In the genomic region with DNA sequence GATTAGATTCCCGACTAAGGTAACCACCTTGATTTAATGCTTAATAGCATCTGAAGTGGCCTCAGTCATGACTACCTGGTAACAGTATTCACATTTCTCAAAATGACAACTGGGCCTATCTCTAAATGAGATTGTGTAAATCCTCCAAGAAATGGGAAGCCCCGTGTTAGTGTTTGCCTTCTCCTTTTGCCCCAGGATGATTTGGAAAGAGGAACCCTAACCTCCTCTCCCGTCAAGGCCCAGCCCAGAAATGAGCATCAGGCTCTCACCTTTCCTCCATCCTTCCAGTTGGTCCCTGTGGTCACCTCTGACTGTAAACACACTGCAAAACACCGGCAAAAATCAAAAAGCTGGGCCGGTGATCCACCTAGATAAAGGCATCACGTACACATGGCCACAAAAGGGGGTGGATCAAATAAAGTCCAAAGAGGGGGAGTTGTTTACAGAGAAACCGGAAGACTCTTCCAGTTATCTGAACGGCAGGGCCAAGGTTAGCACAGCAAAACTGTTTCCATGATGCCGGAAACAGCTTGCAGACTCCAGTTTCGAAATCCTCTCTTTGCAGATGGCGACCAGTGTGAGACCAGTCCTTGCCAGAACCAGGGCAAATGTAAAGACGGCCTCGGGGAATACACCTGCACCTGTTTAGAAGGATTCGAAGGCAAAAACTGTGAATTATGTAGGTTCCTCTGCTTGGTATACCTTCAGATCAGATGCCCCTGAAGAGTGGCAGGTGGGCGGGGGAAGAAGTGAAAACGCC, we compare ENCODE assay signal across 1 cellular context.
TF ChIP-seq lines count a peak whose summit lies in the region.

No MANE protein-coding gene starts in this region.

TF ChIP-seq in K562, 482 proteins besides CTCF, POLR2A, EP300 and RAD21 (continues in another document):
- TF ChIP-seq GATAD2B (IDR thresholded peaks at IDR 0.05; ENCODE audit: borderline replicate concordance), result no peak
- TF ChIP-seq NCOA2 (IDR thresholded peaks at IDR 0.05; ENCODE audit: partially characterized antibody in 2 of 2), result no peak
- TF ChIP-seq HLTF (IDR thresholded peaks at IDR 0.05), result no peak
- TF ChIP-seq ETV1 (tag; conservative IDR thresholded peaks at IDR 0.05; ENCODE audit: low read depth), result peak; percentile 87
- TF ChIP-seq ZNF134 (CRISPR knock-in tag; conservative IDR thresholded peaks at IDR 0.05), result no peak; the same call in 1 of the 2 replicates
- TF ChIP-seq CBX5 (IDR thresholded peaks at IDR 0.05; ENCODE audit: borderline replicate concordance, low read depth), result no peak
- TF ChIP-seq NR2C1 (IDR thresholded peaks at IDR 0.05), result no peak
- peak; percentile 33; the same call in 1 of the 2 replicates for TF ChIP-seq NR2C1 (tag; IDR thresholded peaks at IDR 0.05)
- no peak for TF ChIP-seq SRSF9 (IDR thresholded peaks at IDR 0.05; ENCODE audit: borderline replicate concordance, low read depth, low read length)
- TF ChIP-seq E2F4 (CRISPR knock-in tag; IDR thresholded peaks at IDR 0.05; ENCODE audit: low read depth), result no peak
- no peak for TF ChIP-seq TAL1 (IDR thresholded peaks at IDR 0.05)
- TF ChIP-seq ZNF165 (CRISPR knock-in tag; IDR thresholded peaks at IDR 0.05; ENCODE audit: borderline replicate concordance), result no peak
- TF ChIP-seq ATF1 (CRISPR knock-in tag; IDR thresholded peaks at IDR 0.05), result no peak
- TF ChIP-seq ATF1 (tag; IDR thresholded peaks at IDR 0.05), result 0 out of 2 replicates have a peak, but pooled peaks have one; percentile 17
- TF ChIP-seq ZNF77 (CRISPR knock-in tag; IDR thresholded peaks at IDR 0.05), result no peak
- no peak for TF ChIP-seq HDAC2 (IDR thresholded peaks at IDR 0.05)
- no peak for TF ChIP-seq STAT5B (CRISPR knock-in tag; IDR thresholded peaks at IDR 0.05)
- 0 out of 2 replicates have a peak, but pooled peaks have one; percentile 38 for TF ChIP-seq SMAD3 (CRISPR knock-in tag; conservative IDR thresholded peaks at IDR 0.05)
- peak; percentile 60; the same call in 1 of the 2 replicates for TF ChIP-seq ZBTB17 (CRISPR knock-in tag; IDR thresholded peaks at IDR 0.05)
- TF ChIP-seq, protein P1, sequence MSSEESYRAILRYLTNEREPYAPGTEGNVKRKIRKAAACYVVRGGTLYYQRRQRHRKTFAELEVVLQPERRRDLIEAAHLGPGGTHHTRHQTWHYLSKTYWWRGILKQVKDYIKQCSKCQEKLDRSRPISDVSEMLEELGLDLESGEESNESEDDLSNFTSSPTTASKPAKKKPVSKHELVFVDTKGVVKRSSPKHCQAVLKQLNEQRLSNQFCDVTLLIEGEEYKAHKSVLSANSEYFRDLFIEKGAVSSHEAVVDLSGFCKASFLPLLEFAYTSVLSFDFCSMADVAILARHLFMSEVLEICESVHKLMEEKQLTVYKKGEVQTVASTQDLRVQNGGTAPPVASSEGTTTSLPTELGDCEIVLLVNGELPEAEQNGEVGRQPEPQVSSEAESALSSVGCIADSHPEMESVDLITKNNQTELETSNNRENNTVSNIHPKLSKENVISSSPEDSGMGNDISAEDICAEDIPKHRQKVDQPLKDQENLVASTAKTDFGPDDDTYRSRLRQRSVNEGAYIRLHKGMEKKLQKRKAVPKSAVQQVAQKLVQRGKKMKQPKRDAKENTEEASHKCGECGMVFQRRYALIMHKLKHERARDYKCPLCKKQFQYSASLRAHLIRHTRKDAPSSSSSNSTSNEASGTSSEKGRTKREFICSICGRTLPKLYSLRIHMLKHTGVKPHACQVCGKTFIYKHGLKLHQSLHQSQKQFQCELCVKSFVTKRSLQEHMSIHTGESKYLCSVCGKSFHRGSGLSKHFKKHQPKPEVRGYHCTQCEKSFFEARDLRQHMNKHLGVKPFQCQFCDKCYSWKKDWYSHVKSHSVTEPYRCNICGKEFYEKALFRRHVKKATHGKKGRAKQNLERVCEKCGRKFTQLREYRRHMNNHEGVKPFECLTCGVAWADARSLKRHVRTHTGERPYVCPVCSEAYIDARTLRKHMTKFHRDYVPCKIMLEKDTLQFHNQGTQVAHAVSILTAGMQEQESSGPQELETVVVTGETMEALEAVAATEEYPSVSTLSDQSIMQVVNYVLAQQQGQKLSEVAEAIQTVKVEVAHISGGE (CRISPR knock-in tag; IDR thresholded peaks at IDR 0.05), result peak in 1 of 3 experiments; percentile 75; a peak in 2 of 6 replicates
- no peak for TF ChIP-seq CBX1 (IDR thresholded peaks at IDR 0.05; ENCODE audit: low read depth)
- TF ChIP-seq CBX8 (IDR thresholded peaks at IDR 0.05; ENCODE audit: borderline replicate concordance, extremely low read depth, low read depth, low read length, poor library complexity, severe bottlenecking), result no peak
- TF ChIP-seq, protein P2, sequence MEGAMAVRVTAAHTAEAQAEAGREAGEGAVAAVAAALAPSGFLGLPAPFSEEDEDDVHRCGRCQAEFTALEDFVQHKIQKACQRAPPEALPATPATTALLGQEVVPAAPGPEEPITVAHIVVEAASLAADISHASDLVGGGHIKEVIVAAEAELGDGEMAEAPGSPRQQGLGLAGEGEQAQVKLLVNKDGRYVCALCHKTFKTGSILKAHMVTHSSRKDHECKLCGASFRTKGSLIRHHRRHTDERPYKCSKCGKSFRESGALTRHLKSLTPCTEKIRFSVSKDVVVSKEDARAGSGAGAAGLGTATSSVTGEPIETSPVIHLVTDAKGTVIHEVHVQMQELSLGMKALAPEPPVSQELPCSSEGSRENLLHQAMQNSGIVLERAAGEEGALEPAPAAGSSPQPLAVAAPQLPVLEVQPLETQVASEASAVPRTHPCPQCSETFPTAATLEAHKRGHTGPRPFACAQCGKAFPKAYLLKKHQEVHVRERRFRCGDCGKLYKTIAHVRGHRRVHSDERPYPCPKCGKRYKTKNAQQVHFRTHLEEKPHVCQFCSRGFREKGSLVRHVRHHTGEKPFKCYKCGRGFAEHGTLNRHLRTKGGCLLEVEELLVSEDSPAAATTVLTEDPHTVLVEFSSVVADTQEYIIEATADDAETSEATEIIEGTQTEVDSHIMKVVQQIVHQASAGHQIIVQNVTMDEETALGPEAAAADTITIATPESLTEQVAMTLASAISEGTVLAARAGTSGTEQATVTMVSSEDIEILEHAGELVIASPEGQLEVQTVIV (CRISPR knock-in tag; IDR thresholded peaks at IDR 0.05; ENCODE audit: borderline replicate concordance), result no peak
- TF ChIP-seq ZBTB34 (CRISPR knock-in tag; IDR thresholded peaks at IDR 0.05), result no peak
- TF ChIP-seq ZEB2 (IDR thresholded peaks at IDR 0.05), result 0 out of 2 replicates have a peak, but pooled peaks have one; percentile 37
- no peak for TF ChIP-seq ZNF780A (CRISPR knock-in tag; IDR thresholded peaks at IDR 0.05)
- TF ChIP-seq, protein P3, sequence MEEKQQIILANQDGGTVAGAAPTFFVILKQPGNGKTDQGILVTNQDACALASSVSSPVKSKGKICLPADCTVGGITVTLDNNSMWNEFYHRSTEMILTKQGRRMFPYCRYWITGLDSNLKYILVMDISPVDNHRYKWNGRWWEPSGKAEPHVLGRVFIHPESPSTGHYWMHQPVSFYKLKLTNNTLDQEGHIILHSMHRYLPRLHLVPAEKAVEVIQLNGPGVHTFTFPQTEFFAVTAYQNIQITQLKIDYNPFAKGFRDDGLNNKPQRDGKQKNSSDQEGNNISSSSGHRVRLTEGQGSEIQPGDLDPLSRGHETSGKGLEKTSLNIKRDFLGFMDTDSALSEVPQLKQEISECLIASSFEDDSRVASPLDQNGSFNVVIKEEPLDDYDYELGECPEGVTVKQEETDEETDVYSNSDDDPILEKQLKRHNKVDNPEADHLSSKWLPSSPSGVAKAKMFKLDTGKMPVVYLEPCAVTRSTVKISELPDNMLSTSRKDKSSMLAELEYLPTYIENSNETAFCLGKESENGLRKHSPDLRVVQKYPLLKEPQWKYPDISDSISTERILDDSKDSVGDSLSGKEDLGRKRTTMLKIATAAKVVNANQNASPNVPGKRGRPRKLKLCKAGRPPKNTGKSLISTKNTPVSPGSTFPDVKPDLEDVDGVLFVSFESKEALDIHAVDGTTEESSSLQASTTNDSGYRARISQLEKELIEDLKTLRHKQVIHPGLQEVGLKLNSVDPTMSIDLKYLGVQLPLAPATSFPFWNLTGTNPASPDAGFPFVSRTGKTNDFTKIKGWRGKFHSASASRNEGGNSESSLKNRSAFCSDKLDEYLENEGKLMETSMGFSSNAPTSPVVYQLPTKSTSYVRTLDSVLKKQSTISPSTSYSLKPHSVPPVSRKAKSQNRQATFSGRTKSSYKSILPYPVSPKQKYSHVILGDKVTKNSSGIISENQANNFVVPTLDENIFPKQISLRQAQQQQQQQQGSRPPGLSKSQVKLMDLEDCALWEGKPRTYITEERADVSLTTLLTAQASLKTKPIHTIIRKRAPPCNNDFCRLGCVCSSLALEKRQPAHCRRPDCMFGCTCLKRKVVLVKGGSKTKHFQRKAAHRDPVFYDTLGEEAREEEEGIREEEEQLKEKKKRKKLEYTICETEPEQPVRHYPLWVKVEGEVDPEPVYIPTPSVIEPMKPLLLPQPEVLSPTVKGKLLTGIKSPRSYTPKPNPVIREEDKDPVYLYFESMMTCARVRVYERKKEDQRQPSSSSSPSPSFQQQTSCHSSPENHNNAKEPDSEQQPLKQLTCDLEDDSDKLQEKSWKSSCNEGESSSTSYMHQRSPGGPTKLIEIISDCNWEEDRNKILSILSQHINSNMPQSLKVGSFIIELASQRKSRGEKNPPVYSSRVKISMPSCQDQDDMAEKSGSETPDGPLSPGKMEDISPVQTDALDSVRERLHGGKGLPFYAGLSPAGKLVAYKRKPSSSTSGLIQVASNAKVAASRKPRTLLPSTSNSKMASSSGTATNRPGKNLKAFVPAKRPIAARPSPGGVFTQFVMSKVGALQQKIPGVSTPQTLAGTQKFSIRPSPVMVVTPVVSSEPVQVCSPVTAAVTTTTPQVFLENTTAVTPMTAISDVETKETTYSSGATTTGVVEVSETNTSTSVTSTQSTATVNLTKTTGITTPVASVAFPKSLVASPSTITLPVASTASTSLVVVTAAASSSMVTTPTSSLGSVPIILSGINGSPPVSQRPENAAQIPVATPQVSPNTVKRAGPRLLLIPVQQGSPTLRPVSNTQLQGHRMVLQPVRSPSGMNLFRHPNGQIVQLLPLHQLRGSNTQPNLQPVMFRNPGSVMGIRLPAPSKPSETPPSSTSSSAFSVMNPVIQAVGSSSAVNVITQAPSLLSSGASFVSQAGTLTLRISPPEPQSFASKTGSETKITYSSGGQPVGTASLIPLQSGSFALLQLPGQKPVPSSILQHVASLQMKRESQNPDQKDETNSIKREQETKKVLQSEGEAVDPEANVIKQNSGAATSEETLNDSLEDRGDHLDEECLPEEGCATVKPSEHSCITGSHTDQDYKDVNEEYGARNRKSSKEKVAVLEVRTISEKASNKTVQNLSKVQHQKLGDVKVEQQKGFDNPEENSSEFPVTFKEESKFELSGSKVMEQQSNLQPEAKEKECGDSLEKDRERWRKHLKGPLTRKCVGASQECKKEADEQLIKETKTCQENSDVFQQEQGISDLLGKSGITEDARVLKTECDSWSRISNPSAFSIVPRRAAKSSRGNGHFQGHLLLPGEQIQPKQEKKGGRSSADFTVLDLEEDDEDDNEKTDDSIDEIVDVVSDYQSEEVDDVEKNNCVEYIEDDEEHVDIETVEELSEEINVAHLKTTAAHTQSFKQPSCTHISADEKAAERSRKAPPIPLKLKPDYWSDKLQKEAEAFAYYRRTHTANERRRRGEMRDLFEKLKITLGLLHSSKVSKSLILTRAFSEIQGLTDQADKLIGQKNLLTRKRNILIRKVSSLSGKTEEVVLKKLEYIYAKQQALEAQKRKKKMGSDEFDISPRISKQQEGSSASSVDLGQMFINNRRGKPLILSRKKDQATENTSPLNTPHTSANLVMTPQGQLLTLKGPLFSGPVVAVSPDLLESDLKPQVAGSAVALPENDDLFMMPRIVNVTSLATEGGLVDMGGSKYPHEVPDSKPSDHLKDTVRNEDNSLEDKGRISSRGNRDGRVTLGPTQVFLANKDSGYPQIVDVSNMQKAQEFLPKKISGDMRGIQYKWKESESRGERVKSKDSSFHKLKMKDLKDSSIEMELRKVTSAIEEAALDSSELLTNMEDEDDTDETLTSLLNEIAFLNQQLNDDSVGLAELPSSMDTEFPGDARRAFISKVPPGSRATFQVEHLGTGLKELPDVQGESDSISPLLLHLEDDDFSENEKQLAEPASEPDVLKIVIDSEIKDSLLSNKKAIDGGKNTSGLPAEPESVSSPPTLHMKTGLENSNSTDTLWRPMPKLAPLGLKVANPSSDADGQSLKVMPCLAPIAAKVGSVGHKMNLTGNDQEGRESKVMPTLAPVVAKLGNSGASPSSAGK (IDR thresholded peaks at IDR 0.05), result 0 out of 2 replicates have a peak, but pooled peaks have one; percentile 30
- TF ChIP-seq TEAD1 (CRISPR knock-in tag; IDR thresholded peaks at IDR 0.05), result peak in 1 of 2 experiments; percentile 47; a peak in 1 of 4 replicates
- no peak for TF ChIP-seq ZNF830 (CRISPR knock-in tag; IDR thresholded peaks at IDR 0.05)
- 0 out of 2 replicates have a peak, but pooled peaks have one; percentile 28 for TF ChIP-seq ZNF766 (CRISPR knock-in tag; conservative IDR thresholded peaks at IDR 0.05)
- TF ChIP-seq NR2F6 (CRISPR knock-in tag; IDR thresholded peaks at IDR 0.05), result no peak
- TF ChIP-seq L3MBTL2 (IDR thresholded peaks at IDR 0.05), result no peak; the same call in 1 of the 2 replicates
- peak; percentile 78; the same call in 1 of the 2 replicates for TF ChIP-seq ZBTB9 (CRISPR knock-in tag; IDR thresholded peaks at IDR 0.05)
- peak; percentile 69; the same call in 1 of the 2 replicates for TF ChIP-seq ZKSCAN8 (CRISPR knock-in tag; IDR thresholded peaks at IDR 0.05)
- no peak for TF ChIP-seq ZNF668 (CRISPR knock-in tag; IDR thresholded peaks at IDR 0.05)
- TF ChIP-seq NEUROD1 (IDR thresholded peaks at IDR 0.05; ENCODE audit: borderline replicate concordance, low read depth, low read length, partially characterized antibody), result no peak
